9 cellular contexts compared by ENCODE assay signal in the genomic region with DNA sequence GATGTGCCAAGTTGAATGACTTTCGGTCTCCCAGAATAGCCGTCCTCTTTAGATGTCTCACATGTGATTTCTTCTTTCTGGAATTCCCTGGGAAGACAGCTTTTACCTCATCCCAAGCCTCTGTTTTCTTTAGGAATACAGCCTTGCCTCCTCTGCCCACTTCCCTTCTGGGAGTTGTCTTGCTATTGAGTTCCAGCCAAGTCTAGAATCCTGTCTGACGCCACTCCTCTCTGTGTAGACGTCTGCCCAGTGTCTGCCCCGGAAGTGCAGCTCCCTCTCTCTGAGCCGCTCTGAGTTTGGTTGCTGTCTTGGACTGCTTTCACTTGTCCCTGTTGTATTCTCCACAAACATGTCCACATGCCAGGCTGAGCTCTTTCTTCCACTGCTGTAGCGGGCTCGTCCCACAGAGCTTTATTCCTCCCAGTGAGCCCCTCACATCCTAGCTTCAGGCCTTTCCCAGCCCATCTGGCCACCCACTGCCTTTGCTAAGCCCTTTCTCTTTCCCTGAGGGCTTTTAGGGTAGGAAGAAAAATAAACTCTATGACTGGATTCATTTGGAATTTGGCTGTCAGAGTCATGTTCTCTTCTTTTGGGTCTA. TPM values are rescaled to one million over a fixed set of nuclear protein-coding genes. Genes with fewer than 3 reads are reported as not detected.
DNase-seq lines count a peak whose midpoint lies in the region; ATAC-seq and TF ChIP-seq lines count a peak whose summit lies in the region.
"Had no signal": no experiment of that assay in that cellular context is flagged by ENCODE, and none has a peak within 500 bp of the region (broad histone marks: within the 10 kb centered on the region; RNA-seq: fewer than 3 reads in every experiment).

No MANE protein-coding gene starts in this region.

- no peaks in the 10 kb centered on the region for H4K20me1 ChIP-seq in mammary epithelial cell (ENCODE audit: insufficient read depth, low read length)

- H3K9me3 ChIP-seq in mammary epithelial cell (replicated peaks; ENCODE audit: insufficient read depth, low read length): no peaks in the 10 kb centered on the region

- peak overlapping the region; percentile 63 for H3K4me2 ChIP-seq in mammary epithelial cell (ENCODE audit: insufficient read depth, low read depth, low read length)

- H3K27ac ChIP-seq in mammary epithelial cell (ENCODE audit: insufficient read depth, low read depth, low read length): peak overlapping the region; percentile 64
- H3K27ac ChIP-seq in temporal lobe (ENCODE audit: low read depth, low read length): peak overlapping the region; percentile 47

- H3K36me3 ChIP-seq in mammary epithelial cell (ENCODE audit: insufficient read depth, low read length): no peaks in the 10 kb centered on the region

- peak overlapping the region; percentile 92 for H2AFZ ChIP-seq in mammary epithelial cell (ENCODE audit: low read depth, low read length)

- no TSS peak for BruUV-seq in mammary epithelial cell (replicated peaks; lab: Mats Ljungman, UMichigan)

- dilution Hi-C loops in mammary epithelial cell (cut with HindIII; ENCODE audit: low sequenced_read_pairs): no loop called here

- in situ Hi-C loops in mammary epithelial cell (cut with MboI; ENCODE audit: low sequenced_read_pairs in 2 of 2): no loop called here

- H3K4me1 ChIP-seq in mammary epithelial cell (ENCODE audit: insufficient read depth, low read length): peaks cover 23% of the 10 kb centered on the region

- no peaks in the 10 kb centered on the region for H3K27me3 ChIP-seq in mammary epithelial cell (ENCODE audit: insufficient read depth, low read length)

- H3K9ac ChIP-seq in mammary epithelial cell (ENCODE audit: insufficient read depth, low read length): peak overlapping the region; percentile 18

- no peak for TF ChIP-seq CTCF in mammary epithelial cell (conservative IDR thresholded peaks at IDR 0.05 in 1 of 2, IDR thresholded peaks at IDR 0.05 in 1 of 2; ENCODE audit: extremely low read depth in 1 of 2, insufficient read depth in 1 of 2, low read depth in 1 of 2, low read length in 2 of 2)

- peak; percentile 90 for DNase-seq in M059J (ENCODE audit: low read depth)
- DNase-seq in mammary epithelial cell: peak; percentile 83
- DNase-seq in left kidney (ENCODE audit: low read depth, low spot score): peak; percentile 25
- no peak for DNase-seq in cerebellum (ENCODE audit: low spot score)
- no peak for DNase-seq in activated CD8-positive, alpha-beta memory T cell treated with anti-CD3 and anti-CD28 coated beads, Interleukin-2, amount 50 U/mL, for 48 hours
- no peak for DNase-seq in HPDE6-E6E7 (ENCODE audit: extremely low spot score)

- no peak for ATAC-seq in HG03280 (IDR thresholded peaks at IDR 0.05; ENCODE audit: unreplicated experiment)

- CTCF ChIA-PET in mammary epithelial cell (lab: Charles Lee; ENCODE audit: low non-redundant PET): no interaction called here

- 6% methylated on average over 7 of the region's 8 CpGs for whole genome bisulfite sequencing in mammary epithelial cell (ENCODE audit: low coverage, missing lambda C conversion rate)

- H3K79me2 ChIP-seq in mammary epithelial cell (ENCODE audit: insufficient read depth, low read length): no peaks in the 10 kb centered on the region

- intact Hi-C loops in mammary epithelial cell (cut with micrococcal nuclease): no loop called here

- H3K4me3 ChIP-seq in mammary epithelial cell (replicated peaks in 1 of 3; ENCODE audit: insufficient read depth in 1 of 3, low read depth in 2 of 3, low read length in 3 of 3): no peak overlapping the region

RNA-seq across cellular contexts. Expression of gene IGFBP7, which starts 9.0 kb away (rescaled TPM):
- 127 and 145 TPM in 2 replicates for total RNA-seq in M059J (2014; rRNA removed; shearing (Covaris generic))
- total RNA-seq in mammary epithelial cell: 100 to 1,000 TPM in 1 of 2 donors, 10 to 100 TPM in 1; 73.4 to 300 TPM
- 159 TPM for polyA plus RNA-seq in mammary epithelial cell
- polyA minus RNA-seq in mammary epithelial cell: 42.0 TPM
- 42.0 TPM for total RNA-seq in temporal lobe
- total RNA-seq in cerebellum: 26.9 TPM
- total RNA-seq: activated CD8-positive, alpha-beta memory T cell treated with anti-CD3 and anti-CD28 coated beads for 36 hours had no signal

Comparison
In these comparisons a context has a peak if more than half of its experiments do, and no peak if none do; other contexts are left out.
1. DNase-seq: peak in M059J (single experiment), mammary epithelial cell (single experiment) and left kidney (single experiment); none in cerebellum (single experiment), activated CD8-positive, alpha-beta memory T cell treated with anti-CD3 and anti-CD28 coated beads, Interleukin-2, amount 50 U/mL, for 48 hours (single experiment) and HPDE6-E6E7 (single experiment).